In the genomic region with DNA sequence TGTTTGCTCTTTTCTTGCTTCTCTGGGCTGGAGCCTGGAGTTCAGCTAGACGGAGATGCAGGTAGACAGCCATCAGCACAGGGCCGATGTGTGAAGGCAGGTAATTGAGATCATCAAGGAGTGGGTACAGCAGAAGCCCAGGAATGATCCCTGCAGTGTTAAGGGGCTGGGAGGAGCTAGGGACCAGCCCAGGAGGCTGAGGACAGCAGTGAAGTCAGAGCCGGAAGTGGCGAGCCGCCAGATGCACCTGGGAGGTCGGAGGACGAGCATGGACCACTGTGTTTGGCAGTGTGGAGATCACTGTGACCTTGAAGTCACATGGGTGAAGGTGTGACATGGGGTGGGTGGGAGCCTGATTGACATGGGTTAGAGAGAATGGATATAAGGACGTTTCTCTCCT, we compare ENCODE assay signal across 22 cellular contexts.
"Had no signal": no experiment of that assay in that cellular context is flagged by ENCODE, and none has a peak within 500 bp of the region (broad histone marks: within the 10 kb centered on the region; RNA-seq: fewer than 3 reads in every experiment).

No MANE protein-coding gene starts in this region.

- H3K27ac ChIP-seq: body of pancreas, foreskin keratinocyte, lower lobe of right lung, ovary, psoas muscle, tibial artery had no signal

- DNase-seq: activated CD4-positive, alpha-beta T cell treated with anti-CD3 and anti-CD28 coated beads, Interleukin-2, amount 10 ng/mL, durations not matched to agents 7 days and 5 days; activated CD4-positive, CD25-positive, alpha-beta regulatory T cell treated with anti-CD3 and anti-CD28 coated beads, Interleukin-2, amount 50 U/mL, for 72 hours; activated CD8-positive, alpha-beta memory T cell treated with anti-CD3 and anti-CD28 coated beads, Interleukin-2, amount 10 ng/mL, durations not matched to agents 7 days and 5 days; activated CD8-positive, alpha-beta T cell treated with anti-CD3 and anti-CD28 coated beads for 36 hours; activated naive CD4-positive, alpha-beta T cell treated with Interleukin-2 at 50 U/mL for 16 hours; activated T-cell treated with anti-CD3 and anti-CD28 coated beads for 4 hours; anterior cingulate cortex; body of pancreas; effector memory CD4-positive, alpha-beta T cell; foreskin keratinocyte; kidney; lower lobe of right lung; naive thymus-derived CD8-positive, alpha-beta T cell; ovary; psoas muscle; right cardiac atrium; stimulated activated CD4-positive, alpha-beta T cell treated with anti-CD3 and anti-CD28 coated beads, Interleukin-4, amount 100 ng/mL, for 24 hours; SW 1271; T-helper 17 cell; tibial artery had no signal

- H3K36me3 ChIP-seq: ovary had no signal

- H3K27ac Mint-ChIP-seq: activated CD4-positive, alpha-beta T cell treated with anti-CD3 and anti-CD28 coated beads, Interleukin-2, amount 10 ng/mL, durations not matched to agents 7 days and 5 days; activated CD8-positive, alpha-beta memory T cell treated with anti-CD3 and anti-CD28 coated beads, Interleukin-2, amount 10 ng/mL, durations not matched to agents 7 days and 5 days; activated T-helper 2 cell treated with anti-CD3 and anti-CD28 coated beads, Interferon-gamma antibody, Interleukin-2, Interleukin-4, amounts not matched to agents 10 μg/mL and 5 μg/mL and 100 μg/mL, durations not matched to agents 14 hours and 24 hours and 36 hours; stimulated activated naive CD8-positive, alpha-beta T cell treated with anti-CD3 and anti-CD28 coated beads, Interleukin-15, Interleukin-2, amounts not matched to agents 100 ng/mL and 50 ng/mL, for 24 hours; T-helper 17 cell had no signal

- H3K27me3 Mint-ChIP-seq: activated CD4-positive, alpha-beta T cell treated with anti-CD3 and anti-CD28 coated beads, Interleukin-2, amount 10 ng/mL, durations not matched to agents 7 days and 5 days; activated CD8-positive, alpha-beta memory T cell treated with anti-CD3 and anti-CD28 coated beads, Interleukin-2, amount 10 ng/mL, durations not matched to agents 7 days and 5 days; activated CD8-positive, alpha-beta T cell treated with anti-CD3 and anti-CD28 coated beads for 36 hours; naive thymus-derived CD8-positive, alpha-beta T cell; stimulated activated naive CD8-positive, alpha-beta T cell treated with anti-CD3 and anti-CD28 coated beads, Interleukin-15, Interleukin-2, amounts not matched to agents 100 ng/mL and 50 ng/mL, for 24 hours; T-helper 17 cell had no signal

- H3K9me3 ChIP-seq: body of pancreas, lower lobe of right lung, ovary, psoas muscle, tibial artery had no signal

- H3K9me3 Mint-ChIP-seq: activated CD4-positive, alpha-beta T cell treated with anti-CD3 and anti-CD28 coated beads, Interleukin-2, amount 10 ng/mL, durations not matched to agents 7 days and 5 days; activated CD8-positive, alpha-beta T cell treated with anti-CD3 and anti-CD28 coated beads for 36 hours; activated T-helper 2 cell treated with anti-CD3 and anti-CD28 coated beads, Interferon-gamma antibody, Interleukin-2, Interleukin-4, amounts not matched to agents 10 μg/mL and 5 μg/mL and 100 μg/mL, durations not matched to agents 14 hours and 24 hours and 36 hours; naive thymus-derived CD8-positive, alpha-beta T cell; stimulated activated naive CD8-positive, alpha-beta T cell treated with anti-CD3 and anti-CD28 coated beads, Interleukin-15, Interleukin-2, amounts not matched to agents 100 ng/mL and 50 ng/mL, for 24 hours had no signal

- ATAC-seq: activated CD8-positive, alpha-beta memory T cell treated with anti-CD3 and anti-CD28 coated beads, Interleukin-2, amount 10 ng/mL, durations not matched to agents 7 days and 5 days; activated CD8-positive, alpha-beta T cell treated with anti-CD3 and anti-CD28 coated beads for 36 hours; body of pancreas; foreskin keratinocyte; lower lobe of right lung; naive thymus-derived CD8-positive, alpha-beta T cell; psoas muscle; T-helper 17 cell had no signal

- H3K27me3 ChIP-seq: body of pancreas, foreskin keratinocyte, ovary, tibial artery had no signal

- H3K4me3 Mint-ChIP-seq: activated CD4-positive, alpha-beta T cell treated with anti-CD3 and anti-CD28 coated beads, Interleukin-2, amount 10 ng/mL, durations not matched to agents 7 days and 5 days; activated CD8-positive, alpha-beta memory T cell treated with anti-CD3 and anti-CD28 coated beads, Interleukin-2, amount 10 ng/mL, durations not matched to agents 7 days and 5 days; activated CD8-positive, alpha-beta T cell treated with anti-CD3 and anti-CD28 coated beads for 36 hours; naive thymus-derived CD8-positive, alpha-beta T cell; stimulated activated naive CD8-positive, alpha-beta T cell treated with anti-CD3 and anti-CD28 coated beads, Interleukin-15, Interleukin-2, amounts not matched to agents 100 ng/mL and 50 ng/mL, for 24 hours; T-helper 17 cell had no signal

- H3K4me3 ChIP-seq: body of pancreas, lower lobe of right lung, ovary, psoas muscle, tibial artery had no signal
